ENCODE assay signal across 14 cellular contexts in genomic region chr19:45321848-45322247, GRCh38. TPM values are rescaled to one million over a fixed set of nuclear protein-coding genes. Genes with fewer than 3 reads are reported as not detected.
A peak's percentile ranks its signal among the peaks of the same experiment; 100 is the strongest.
DNase-seq lines count a peak whose midpoint lies in the region; TF ChIP-seq lines count a peak whose summit lies in the region.
"Had no signal": no experiment of that assay in that cellular context is flagged by ENCODE, and none has a peak within 500 bp of the region (broad histone marks: within the 10 kb centered on the region; RNA-seq: fewer than 3 reads in every experiment).

No MANE protein-coding gene starts in this region.

- no peaks in the 10 kb centered on the region for H3K9me3 ChIP-seq in BLaER1
- no peaks in the 10 kb centered on the region for H3K9me3 ChIP-seq in left ventricle myocardium inferior (replicated peaks)
- no peaks in the 10 kb centered on the region for H3K9me3 ChIP-seq in osteoblast (ENCODE audit: low read depth, low read length)
- no peaks in the 10 kb centered on the region for H3K9me3 ChIP-seq in GM23248 (ENCODE audit: low read depth)
- H3K9me3 ChIP-seq: A549 had no signal

- intact Hi-C loops in left ventricle myocardium inferior (cut with micrococcal nuclease) = no loop called here

- H3K9ac ChIP-seq in BLaER1 = no peak overlapping the region
- H3K9ac ChIP-seq in GM23248 = no peak overlapping the region

- H3K9me3 Mint-ChIP-seq in brain = no peaks in the 10 kb centered on the region
- H3K9me3 Mint-ChIP-seq: CD4-positive, alpha-beta T cell had no signal

- peaks cover 28% of the 10 kb centered on the region for H3K4me1 Mint-ChIP-seq in brain

- H4K20me1 ChIP-seq in BLaER1 (no peaks in the 10 kb centered on the region), osteoblast (ENCODE audit: insufficient read depth, low read length) (no peaks in the 10 kb centered on the region), GM23248 (ENCODE audit: insufficient read depth) (no peaks in the 10 kb centered on the region)

- no peaks in the 10 kb centered on the region for H3K36me3 Mint-ChIP-seq in brain

- DNase-seq in left ventricle myocardium inferior = peak; percentile 59
- peak; percentile 78 for DNase-seq in osteoblast (ENCODE audit: insufficient read length, low spot score, missing footprints)
- DNase-seq in activated T-cell treated with anti-CD3 and anti-CD28 coated beads, Interleukin-2, amount 50 U/mL, for 1 hour = no peak
- DNase-seq in NCI-H510A (lab: John Stamatoyannopoulos, UW) = no peak
- no peak for DNase-seq in T1000 (lab: John Stamatoyannopoulos, UW)
- no peak for DNase-seq in GM23248
- DNase-seq: CD4-positive, alpha-beta T cell; Karpas-422; MM.1S; NCI-H446 had no signal

- H3K27ac ChIP-seq in BLaER1 (no peak overlapping the region; the same call in 1 of the 2 replicates), left ventricle myocardium inferior (replicated peaks) (peak overlapping the region; percentile 95), osteoblast (ENCODE audit: low read depth, low read length) (no peak overlapping the region), GM23248 (no peak overlapping the region)
- H3K27ac ChIP-seq: A549 had no signal

- H3K9me2 ChIP-seq in GM23248 (ENCODE audit: insufficient read depth) = no peaks in the 10 kb centered on the region

- H3K27me3 Mint-ChIP-seq in brain = peaks cover 26% of the 10 kb centered on the region

- no peaks in the 10 kb centered on the region for H3K27me3 ChIP-seq in BLaER1
- H3K27me3 ChIP-seq in left ventricle myocardium inferior (ENCODE audit: low read depth) = peaks cover 34% of the 10 kb centered on the region
- peaks cover 4% of the 10 kb centered on the region for H3K27me3 ChIP-seq in osteoblast (ENCODE audit: insufficient read depth, low read length)
- peaks cover 14% of the 10 kb centered on the region for H3K27me3 ChIP-seq in GM23248 (replicated peaks; ENCODE audit: insufficient read depth)

- in situ Hi-C loops in GM23248 (cut with MboI) = no loop called here

- H3K4me3 ChIP-seq in BLaER1 = no peak overlapping the region
- H3K4me3 ChIP-seq in left ventricle myocardium inferior = peak overlapping the region; percentile 72
- H3K4me3 ChIP-seq in osteoblast (ENCODE audit: insufficient read depth, low read length) = no peak overlapping the region
- H3K4me3 ChIP-seq in GM23248 = no peak overlapping the region
- H3K4me3 ChIP-seq: A549 had no signal

- no peaks in the 10 kb centered on the region for H3K79me2 ChIP-seq in osteoblast (ENCODE audit: insufficient read depth, low read length)
- no peaks in the 10 kb centered on the region for H3K79me2 ChIP-seq in GM23248 (ENCODE audit: insufficient read depth)

- WGBS in GM23248 (ENCODE audit: low coverage in 1 of 2, low lambda C conversion rate in 2 of 2, missing lambda C conversion rate in 2 of 2), 2 experiments = 57 to 69% methylated on average over 4 to 7 of the region's 7 CpGs

- peak overlapping the region; percentile 70 to 88 (median 85) for H3K27ac Mint-ChIP-seq in brain
- H3K27ac Mint-ChIP-seq: CD4-positive, alpha-beta T cell had no signal

- H3K4me3 Mint-ChIP-seq in brain = peak overlapping the region in 2 of 5 experiments; percentile 72 to 83
- H3K4me3 Mint-ChIP-seq: CD4-positive, alpha-beta T cell had no signal

- H3F3A ChIP-seq in GM23248 (ENCODE audit: insufficient read depth) = no peaks in the 10 kb centered on the region

- H3K4me2 ChIP-seq in BLaER1 (peak overlapping the region; percentile 78), osteoblast (ENCODE audit: insufficient read depth, low read length) (no peak overlapping the region), GM23248 (ENCODE audit: unreplicated experiment) (no peak overlapping the region)
- H3K4me2 ChIP-seq: A549 had no signal

- H3K36me3 ChIP-seq in BLaER1 (no peaks in the 10 kb centered on the region), left ventricle myocardium inferior (peaks cover 33% of the 10 kb centered on the region), osteoblast (ENCODE audit: insufficient read depth, low read length) (no peaks in the 10 kb centered on the region), GM23248 (ENCODE audit: low read depth) (no peaks in the 10 kb centered on the region)

- H2AFZ ChIP-seq in osteoblast (ENCODE audit: low read length) = no peak overlapping the region
- H2AFZ ChIP-seq in GM23248 = no peak overlapping the region

- peaks cover 48% of the 10 kb centered on the region for H3K4me1 ChIP-seq in BLaER1
- H3K4me1 ChIP-seq in left ventricle myocardium inferior = peaks cover 42% of the 10 kb centered on the region
- H3K4me1 ChIP-seq in osteoblast (ENCODE audit: insufficient read depth, low read length) = peaks cover 13% of the 10 kb centered on the region
- H3K4me1 ChIP-seq in GM23248 (ENCODE audit: insufficient read depth) = no peaks in the 10 kb centered on the region

- TF ChIP-seq CTCF in brain (conservative IDR thresholded peaks at IDR 0.05) (no peak), left ventricle myocardium inferior (IDR thresholded peaks at IDR 0.05; ENCODE audit: borderline replicate concordance) (no peak), osteoblast (IDR thresholded peaks at IDR 0.05; ENCODE audit: extremely low read depth, low read depth, low read length) (no peak)

RNA-seq across cellular contexts. Expression of gene CKM, which starts 0.8 kb away (rescaled TPM):
- polyA plus RNA-seq in brain (ENCODE audit: insufficient read depth, low read depth, low replicate concordance) = 6.1 TPM
- 3,974 TPM for total RNA-seq in left ventricle myocardium inferior
- under 0.01 and 0.36 TPM in 2 replicates for total RNA-seq in osteoblast
- total RNA-seq in GM23248 (2014; rRNA removed; shearing (Covaris generic)) = not detected in 2 replicates
- polyA plus RNA-seq in GM23248 (2016; fragmentation: Nextera tagmentation; extraction: Ambion mirVana) = 0.11 TPM in 1 of 2 replicates, not detected in the other
- total RNA-seq: CD4-positive, alpha-beta T cell; H1 had no signal
- polyA plus RNA-seq: A549 had no signal

RNA-seq across cellular contexts. Expression of gene KLC3, which starts 18.7 kb away (rescaled TPM):
- 2.0 TPM for polyA plus RNA-seq in brain (ENCODE audit: insufficient read depth, low read depth, low replicate concordance)
- not detected for total RNA-seq in left ventricle myocardium inferior
- total RNA-seq in osteoblast = 0.29 and 0.72 TPM in 2 replicates
- not detected in 2 replicates for total RNA-seq in GM23248 (2014; rRNA removed; shearing (Covaris generic))
- not detected in 2 replicates for polyA plus RNA-seq in GM23248 (2016; fragmentation: Nextera tagmentation; extraction: Ambion mirVana)
- total RNA-seq: CD4-positive, alpha-beta T cell had no signal

RNA-seq across cellular contexts. Expression of gene ERCC2, which starts 48.5 kb away (rescaled TPM):
- polyA plus RNA-seq in brain (ENCODE audit: insufficient read depth, low read depth, low replicate concordance) (34.8 TPM), GM23248 (2016; fragmentation: Nextera tagmentation; extraction: Ambion mirVana) (13.7 TPM in 2 replicates)
- total RNA-seq in left ventricle myocardium inferior (11.4 TPM), osteoblast (47.4 and 52.5 TPM in 2 replicates)
- 29.8 and 32.3 TPM in 2 replicates for total RNA-seq in GM23248 (2014; rRNA removed; shearing (Covaris generic))

Comparison
In these comparisons a context has a peak if more than half of its experiments do, and no peak if none do; other contexts are left out.
1. DNase-seq: peak in left ventricle myocardium inferior (single experiment) and osteoblast (single experiment); none in activated T-cell treated with anti-CD3 and anti-CD28 coated beads, Interleukin-2, amount 50 U/mL, for 1 hour (single experiment), NCI-H510A (single experiment), T1000 (single experiment) and GM23248 (single experiment).
2. RNA of gene CKM, which starts 0.8 kb away (total RNA-seq): 3,974 TPM in left ventricle myocardium inferior (single experiment); under 0.01 to 0.36 TPM in osteoblast and not detected in GM23248; every median in the first group is over 1,000 times any median in the second.